ENCODE assay signal across 25 cellular contexts in the genomic region with DNA sequence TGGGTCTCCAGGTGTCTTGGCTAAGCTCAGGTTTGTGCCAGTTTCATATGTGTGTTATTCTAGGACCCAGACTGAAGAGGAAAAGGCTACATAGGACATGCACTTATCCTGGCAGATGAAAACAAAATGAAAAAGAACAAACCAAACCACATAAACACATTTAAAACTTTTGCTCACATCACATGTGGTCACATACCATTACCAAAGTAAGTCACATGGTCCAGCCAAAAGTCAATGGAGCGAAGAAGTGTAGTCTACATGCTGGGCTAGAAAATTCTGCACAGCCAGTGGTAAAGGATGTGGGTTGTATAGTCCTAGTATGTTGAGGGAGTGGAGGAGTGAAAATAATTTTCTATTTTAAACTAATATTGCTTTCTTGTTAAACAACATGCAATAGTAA.
DNase-seq lines count a peak whose midpoint lies in the region; ATAC-seq, FAIRE-seq and TF ChIP-seq lines count a peak whose summit lies in the region.
"Had no signal": no experiment of that assay in that cellular context is flagged by ENCODE, and none has a peak within 500 bp of the region (broad histone marks: within the 10 kb centered on the region; RNA-seq: fewer than 3 reads in every experiment).

No MANE protein-coding gene starts in this region.

- H3K27ac Mint-ChIP-seq in stimulated activated naive B cell treated with anti-CD40 and anti-IgM and Interleukin-4, amounts not matched to agents 10 μg/mL and 1 μg/mL and 100 μg/mL, for 72 hours: no peak overlapping the region
- H3K27ac Mint-ChIP-seq: B cell; CD4-positive, alpha-beta T cell; CD8-positive, alpha-beta T cell had no signal

- no peaks in the 10 kb centered on the region for H4K20me1 ChIP-seq in BLaER1
- no peaks in the 10 kb centered on the region for H4K20me1 ChIP-seq in smooth muscle cell (ENCODE audit: low read depth)

- H2AFZ ChIP-seq in smooth muscle cell (ENCODE audit: low read depth): peak overlapping the region; percentile 47

- H3K4me3 Mint-ChIP-seq in stimulated activated naive B cell treated with anti-CD40 and anti-IgM and Interleukin-4, amounts not matched to agents 10 μg/mL and 1 μg/mL and 100 μg/mL, for 72 hours: no peak overlapping the region
- H3K4me3 Mint-ChIP-seq: B cell; CD4-positive, alpha-beta T cell; CD8-positive, alpha-beta T cell had no signal

- no peak overlapping the region for H3K27ac ChIP-seq in A549
- H3K27ac ChIP-seq in BLaER1: no peak overlapping the region
- H3K27ac ChIP-seq in smooth muscle cell (ENCODE audit: low read depth): no peak overlapping the region
- H3K27ac ChIP-seq: C4-2B had no signal

- H3K79me2 ChIP-seq in smooth muscle cell (ENCODE audit: low read depth): no peaks in the 10 kb centered on the region

- 0% methylated on average over 1 of the region's 1 CpG for WGBS in A549 (ENCODE audit: missing lambda C conversion rate)
- 97% methylated on average over 1 of the region's 1 CpG for WGBS in smooth muscle cell (ENCODE audit: low lambda C conversion rate)

- no peaks in the 10 kb centered on the region for H3K27me3 Mint-ChIP-seq in stimulated activated naive B cell treated with anti-CD40 and anti-IgM and Interleukin-4, amounts not matched to agents 10 μg/mL and 1 μg/mL and 100 μg/mL, for 72 hours
- H3K27me3 Mint-ChIP-seq: B cell; CD4-positive, alpha-beta T cell had no signal

- H3K4me1 ChIP-seq in A549 (no peaks in the 10 kb centered on the region), BLaER1 (peaks cover 20% of the 10 kb centered on the region), smooth muscle cell (ENCODE audit: low read depth) (no peaks in the 10 kb centered on the region)

- peak; percentile 28 for FAIRE-seq in A549 (lab: Jason Lieb, UNC)
- FAIRE-seq: A204.1, GM12878, GM12892, GM18507 had no signal

- no peak for ATAC-seq in A549
- ATAC-seq in stimulated activated naive B cell treated with anti-CD40 and anti-IgM and Interleukin-4, amounts not matched to agents 10 μg/mL and 1 μg/mL and 100 μg/mL, for 72 hours (replicated peaks): no peak
- ATAC-seq: CD8-positive, alpha-beta T cell; GM12878 had no signal

- TF ChIP-seq CTCF in A549 (IDR thresholded peaks at IDR 0.05): no peak
- no peak for TF ChIP-seq CTCF in smooth muscle cell (IDR thresholded peaks at IDR 0.05; ENCODE audit: borderline replicate concordance, insufficient read depth, poor library complexity, severe bottlenecking)

- no peak for DNase-seq in A549 (ENCODE audit: low read depth in 1 of 2, low spot score in 1 of 2)
- DNase-seq in Jurkat, Clone E6-1 (ENCODE audit: low read depth, low spot score): peak; percentile 42
- DNase-seq in smooth muscle cell (lab: John Stamatoyannopoulos, UW; ENCODE audit: unreplicated experiment): no peak
- DNase-seq in H7: no peak
- no peak for DNase-seq in stimulated activated naive B cell treated with anti-CD40 and anti-IgM and Interleukin-4, amounts not matched to agents 10 μg/mL and 1 μg/mL and 100 μg/mL, for 72 hours
- DNase-seq in activated CD4-positive, alpha-beta T cell treated with anti-CD3 and anti-CD28 coated beads, Interleukin-2, amount 50 U/mL, for 4 hours: no peak
- DNase-seq: 8988T; AML-193; CD4-positive, alpha-beta T cell; CD8-positive, alpha-beta T cell; COR-L47; DMS 273 treated with DMSO at 0.1 percent for 48 hours; DMS153; DMS53; DMS79; DND-41; EL; GDM1 had no signal

- H3K9me3 ChIP-seq in A549 (peaks cover 5% of the 10 kb centered on the region; the same call in 2 of the 3 replicates), BLaER1 (peaks cover 5% of the 10 kb centered on the region; the same call in 1 of the 2 replicates), smooth muscle cell (replicated peaks; ENCODE audit: low read depth) (no peaks in the 10 kb centered on the region)

- no peak for TF ChIP-seq RAD21 in A549 (conservative IDR thresholded peaks at IDR 0.05 in 1 of 2, IDR thresholded peaks at IDR 0.05 in 1 of 2)

- no peak for TF ChIP-seq EP300 in A549 (IDR thresholded peaks at IDR 0.05)

- H3K9ac ChIP-seq in BLaER1 (no peak overlapping the region), smooth muscle cell (ENCODE audit: low read depth) (no peak overlapping the region)

- H3K4me2 ChIP-seq in A549: no peak overlapping the region
- peak overlapping the region; percentile 47 for H3K4me2 ChIP-seq in BLaER1
- H3K4me2 ChIP-seq in smooth muscle cell: no peak overlapping the region

- H3K9me3 Mint-ChIP-seq in stimulated activated naive B cell treated with anti-CD40 and anti-IgM and Interleukin-4, amounts not matched to agents 10 μg/mL and 1 μg/mL and 100 μg/mL, for 72 hours: peaks cover 4 to 11% of the 10 kb centered on the region in 2 donors

- no peaks in the 10 kb centered on the region for H3F3A ChIP-seq in smooth muscle cell (ENCODE audit: low read depth)

- CTCF ChIA-PET in A549 (lab: Yijun Ruan, JAX): interaction anchor here (1.0 kb wide), 1 partner anchor 155 kb away, joined by 3 read pairs; no protein-coding TSS in a partner anchor

- H3K36me3 ChIP-seq in BLaER1 (no peaks in the 10 kb centered on the region), smooth muscle cell (ENCODE audit: low read depth) (no peaks in the 10 kb centered on the region), H7 (replicated peaks; ENCODE audit: control insufficient read depth, insufficient read depth, low read length) (no peaks in the 10 kb centered on the region)

- POLR2A ChIA-PET in A549 (lab: Yijun Ruan, JAX): no interaction called here

- TF ChIP-seq POLR2A in A549 (IDR thresholded peaks at IDR 0.05; ENCODE audit: low read length): no peak

- H3K4me3 ChIP-seq in A549 (no peak overlapping the region), BLaER1 (no peak overlapping the region), smooth muscle cell (no peak overlapping the region), H7 (ENCODE audit: insufficient read depth, low read depth, low read length) (no peak overlapping the region)
- H3K4me3 ChIP-seq in Jurkat, Clone E6-1 (ENCODE audit: low read length): no peak overlapping the region
- H3K4me3 ChIP-seq: GM12878 had no signal

- peaks cover 0 to 9% of the 10 kb centered on the region in 2 donors for H3K4me1 Mint-ChIP-seq in stimulated activated naive B cell treated with anti-CD40 and anti-IgM and Interleukin-4, amounts not matched to agents 10 μg/mL and 1 μg/mL and 100 μg/mL, for 72 hours
- H3K4me1 Mint-ChIP-seq: B cell had no signal

- H3K36me3 Mint-ChIP-seq in stimulated activated naive B cell treated with anti-CD40 and anti-IgM and Interleukin-4, amounts not matched to agents 10 μg/mL and 1 μg/mL and 100 μg/mL, for 72 hours: no peaks in the 10 kb centered on the region
- H3K36me3 Mint-ChIP-seq: CD8-positive, alpha-beta T cell had no signal

- H3K27me3 ChIP-seq in BLaER1 (no peaks in the 10 kb centered on the region), smooth muscle cell (ENCODE audit: low read depth) (no peaks in the 10 kb centered on the region), H7 (ENCODE audit: control insufficient read depth, insufficient read depth, low read length) (no peaks in the 10 kb centered on the region)

TF ChIP-seq in A549, 52 proteins besides CTCF, POLR2A, EP300 and RAD21:
- TF ChIP-seq RFX5 (IDR thresholded peaks at IDR 0.05): no peak
- TF ChIP-seq ZC3H11A (IDR thresholded peaks at IDR 0.05): no peak
- no peak for TF ChIP-seq FOSB (CRISPR knock-in tag; IDR thresholded peaks at IDR 0.05)
- TF ChIP-seq ZSCAN20 (CRISPR knock-in tag; IDR thresholded peaks at IDR 0.05): no peak
- no peak for TF ChIP-seq BCL3 (IDR thresholded peaks at IDR 0.05)
- no peak for TF ChIP-seq KDM1A (IDR thresholded peaks at IDR 0.05; ENCODE audit: low read depth)
- no peak for TF ChIP-seq JUNB (IDR thresholded peaks at IDR 0.05)
- no peak for TF ChIP-seq NR3C1 (IDR thresholded peaks at IDR 0.05)
- TF ChIP-seq ATOH8 (CRISPR knock-in tag; IDR thresholded peaks at IDR 0.05; ENCODE audit: low read depth): no peak
- no peak for TF ChIP-seq PBX3 (IDR thresholded peaks at IDR 0.05)
- TF ChIP-seq HOXA7 (CRISPR knock-in tag; IDR thresholded peaks at IDR 0.05): no peak
- TF ChIP-seq POLR2AphosphoS2 (conservative IDR thresholded peaks at IDR 0.05; ENCODE audit: low read length): no peak
- no peak for TF ChIP-seq FOSL2 (IDR thresholded peaks at IDR 0.05)
- no peak for TF ChIP-seq FOSL2 (CRISPR knock-in tag; IDR thresholded peaks at IDR 0.05)
- TF ChIP-seq MAX (IDR thresholded peaks at IDR 0.05): no peak
- TF ChIP-seq HDAC2 (IDR thresholded peaks at IDR 0.05): no peak
